ENCODE assay signal across 1 cellular context in the genomic region with DNA sequence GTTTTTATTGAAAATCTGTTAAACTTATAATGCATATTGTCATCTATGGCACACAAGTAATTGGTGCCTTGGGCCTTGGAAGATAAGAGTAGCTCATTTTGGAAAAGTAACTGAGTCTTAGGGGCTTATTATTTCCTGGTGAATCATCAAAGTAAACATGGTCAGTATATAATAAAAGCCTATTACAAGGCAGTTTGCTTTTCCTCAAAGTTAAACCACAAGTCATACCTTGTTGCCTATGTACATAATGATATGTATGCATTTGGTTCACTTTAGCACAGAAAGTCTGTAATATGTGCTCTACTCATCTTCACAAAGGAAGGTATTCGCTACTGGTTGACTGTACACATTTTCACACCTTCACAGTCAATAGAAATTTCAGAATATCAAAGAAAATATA.
TF ChIP-seq lines count a peak whose summit lies in the region.

No MANE protein-coding gene starts in this region.

TF ChIP-seq in HepG2, 621 proteins besides CTCF, POLR2A, EP300 and RAD21 (continued from another document and continues in another):
- TF ChIP-seq, protein P1, sequence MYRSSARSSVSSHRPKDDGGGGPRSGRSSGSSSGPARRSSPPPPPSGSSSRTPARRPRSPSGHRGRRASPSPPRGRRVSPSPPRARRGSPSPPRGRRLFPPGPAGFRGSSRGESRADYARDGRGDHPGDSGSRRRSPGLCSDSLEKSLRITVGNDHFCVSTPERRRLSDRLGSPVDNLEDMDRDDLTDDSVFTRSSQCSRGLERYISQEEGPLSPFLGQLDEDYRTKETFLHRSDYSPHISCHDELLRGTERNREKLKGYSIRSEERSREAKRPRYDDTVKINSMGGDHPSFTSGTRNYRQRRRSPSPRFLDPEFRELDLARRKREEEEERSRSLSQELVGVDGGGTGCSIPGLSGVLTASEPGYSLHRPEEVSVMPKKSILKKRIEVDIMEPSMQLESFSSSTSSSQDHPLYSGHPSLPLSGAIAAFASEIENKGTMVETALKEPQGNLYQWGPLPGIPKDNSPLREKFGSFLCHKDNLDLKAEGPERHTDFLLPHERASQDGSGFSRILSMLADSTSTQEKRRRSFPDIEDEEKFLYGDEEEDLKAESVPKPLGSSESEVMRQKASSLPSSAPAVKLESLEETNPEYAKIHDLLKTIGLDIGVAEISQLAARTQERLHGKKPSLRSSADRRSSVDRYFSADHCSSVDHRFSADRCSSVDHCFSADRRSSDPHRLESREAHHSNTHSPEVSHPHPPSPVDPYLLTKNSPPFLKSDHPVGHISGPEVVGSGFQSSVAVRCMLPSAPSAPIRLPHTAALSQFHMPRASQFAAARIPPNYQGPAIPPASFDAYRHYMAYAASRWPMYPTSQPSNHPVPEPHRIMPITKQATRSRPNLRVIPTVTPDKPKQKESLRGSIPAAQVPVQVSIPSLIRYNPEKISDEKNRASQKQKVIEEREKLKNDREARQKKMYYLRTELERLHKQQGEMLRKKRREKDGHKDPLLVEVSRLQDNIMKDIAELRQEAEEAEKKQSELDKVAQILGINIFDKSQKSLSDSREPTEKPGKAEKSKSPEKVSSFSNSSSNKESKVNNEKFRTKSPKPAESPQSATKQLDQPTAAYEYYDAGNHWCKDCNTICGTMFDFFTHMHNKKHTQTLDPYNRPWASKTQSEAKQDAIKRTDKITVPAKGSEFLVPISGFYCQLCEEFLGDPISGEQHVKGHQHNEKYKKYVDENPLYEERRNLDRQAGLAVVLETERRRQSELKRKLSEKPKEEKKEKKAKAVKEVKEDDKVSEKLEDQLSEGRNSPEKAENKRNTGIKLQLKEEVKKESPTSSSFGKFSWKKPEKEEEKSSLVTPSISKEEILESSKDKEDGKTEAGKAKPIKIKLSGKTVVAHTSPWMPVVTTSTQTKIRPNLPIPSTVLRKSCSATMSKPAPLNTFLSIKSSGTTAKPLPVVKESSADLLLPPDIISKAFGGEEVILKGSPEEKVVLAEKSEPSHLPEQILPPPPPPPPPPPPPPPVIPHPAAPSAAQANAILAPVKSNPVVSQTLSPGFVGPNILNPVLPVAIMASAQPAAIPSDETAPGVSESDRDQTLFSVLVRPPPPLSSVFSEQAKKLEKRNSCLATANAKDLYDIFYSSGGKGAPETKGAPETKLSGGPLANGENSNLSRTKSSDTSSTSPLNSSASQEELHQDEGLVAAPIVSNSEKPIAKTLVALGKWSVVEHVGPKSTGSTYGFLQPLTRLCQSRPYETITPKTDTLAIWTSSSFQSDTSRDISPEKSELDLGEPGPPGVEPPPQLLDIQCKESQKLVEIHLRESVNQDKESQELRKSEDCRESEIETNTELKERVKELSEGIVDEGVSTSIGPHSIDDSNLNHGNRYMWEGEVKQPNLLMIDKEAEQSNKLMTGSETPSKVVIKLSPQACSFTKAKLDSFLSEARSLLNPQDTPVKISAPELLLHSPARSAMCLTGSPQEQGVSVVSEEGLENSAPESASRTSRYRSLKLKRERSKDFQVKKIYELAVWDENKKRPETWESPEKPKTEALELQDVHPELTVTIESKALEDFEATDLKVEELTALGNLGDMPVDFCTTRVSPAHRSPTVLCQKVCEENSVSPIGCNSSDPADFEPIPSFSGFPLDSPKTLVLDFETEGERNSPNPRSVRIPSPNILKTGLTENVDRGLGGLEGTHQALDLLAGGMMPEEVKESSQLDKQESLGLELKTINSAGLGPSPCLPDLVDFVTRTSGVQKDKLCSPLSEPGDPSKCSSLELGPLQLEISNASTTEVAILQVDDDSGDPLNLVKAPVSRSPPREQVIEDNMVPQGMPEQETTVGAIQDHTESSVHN (CRISPR knock-in tag; IDR thresholded peaks at IDR 0.05) = no peak
- no peak for TF ChIP-seq ZNF496 (CRISPR knock-in tag; IDR thresholded peaks at IDR 0.05; ENCODE audit: insufficient replicate concordance)
- TF ChIP-seq, protein P2, sequence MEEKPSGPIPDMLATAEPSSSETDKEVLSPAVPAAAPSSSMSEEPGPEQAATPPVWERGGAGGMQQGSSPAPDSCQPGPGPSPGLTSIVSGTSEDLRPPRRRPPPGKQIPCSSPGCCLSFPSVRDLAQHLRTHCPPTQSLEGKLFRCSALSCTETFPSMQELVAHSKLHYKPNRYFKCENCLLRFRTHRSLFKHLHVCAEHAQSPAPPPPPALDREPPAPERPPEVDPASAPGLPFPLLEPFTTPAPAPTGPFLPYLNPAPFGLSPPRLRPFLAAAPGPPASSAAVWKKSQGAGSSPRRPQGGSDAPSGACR (CRISPR knock-in tag; IDR thresholded peaks at IDR 0.05) = no peak
- no peak for TF ChIP-seq ZNF264 (CRISPR knock-in tag; IDR thresholded peaks at IDR 0.05)
- TF ChIP-seq, protein P3, sequence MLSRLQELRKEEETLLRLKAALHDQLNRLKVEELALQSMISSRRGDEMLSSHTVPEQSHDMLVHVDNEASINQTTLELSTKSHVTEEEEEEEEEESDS (CRISPR knock-in tag; IDR thresholded peaks at IDR 0.05; ENCODE audit: borderline replicate concordance) = no peak
- peak; percentile 70; the same call in 1 of the 2 replicates for TF ChIP-seq FOSL1 (CRISPR knock-in tag; IDR thresholded peaks at IDR 0.05; ENCODE audit: borderline replicate concordance)
- TF ChIP-seq, protein P4, sequence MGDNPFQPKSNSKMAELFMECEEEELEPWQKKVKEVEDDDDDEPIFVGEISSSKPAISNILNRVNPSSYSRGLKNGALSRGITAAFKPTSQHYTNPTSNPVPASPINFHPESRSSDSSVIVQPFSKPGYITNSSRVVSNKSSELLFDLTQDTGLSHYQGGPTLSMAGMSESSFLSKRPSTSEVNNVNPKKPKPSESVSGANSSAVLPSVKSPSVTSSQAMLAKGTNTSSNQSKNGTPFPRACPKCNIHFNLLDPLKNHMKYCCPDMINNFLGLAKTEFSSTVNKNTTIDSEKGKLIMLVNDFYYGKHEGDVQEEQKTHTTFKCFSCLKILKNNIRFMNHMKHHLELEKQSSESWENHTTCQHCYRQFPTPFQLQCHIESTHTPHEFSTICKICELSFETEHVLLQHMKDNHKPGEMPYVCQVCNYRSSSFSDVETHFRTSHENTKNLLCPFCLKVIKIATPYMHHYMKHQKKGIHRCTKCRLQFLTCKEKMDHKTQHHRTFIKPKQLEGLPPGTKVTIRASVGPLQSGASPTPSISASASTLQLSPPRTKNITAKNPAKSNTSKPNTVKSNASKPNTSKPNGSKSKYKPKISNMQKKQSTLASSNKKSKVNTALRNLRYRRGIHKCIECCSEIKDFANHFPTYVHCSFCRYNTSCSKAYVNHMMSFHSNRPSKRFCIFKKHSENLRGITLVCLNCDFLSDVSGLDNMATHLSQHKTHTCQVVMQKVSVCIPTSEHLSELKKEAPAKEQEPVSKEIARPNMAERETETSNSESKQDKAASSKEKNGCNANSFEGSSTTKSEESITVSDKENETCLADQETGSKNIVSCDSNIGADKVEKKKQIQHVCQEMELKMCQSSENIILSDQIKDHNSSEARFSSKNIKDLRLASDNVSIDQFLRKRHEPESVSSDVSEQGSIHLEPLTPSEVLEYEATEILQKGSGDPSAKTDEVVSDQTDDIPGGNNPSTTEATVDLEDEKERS (CRISPR knock-in tag; IDR thresholded peaks at IDR 0.05) = no peak
- no peak for TF ChIP-seq NR2F2 (IDR thresholded peaks at IDR 0.05; ENCODE audit: borderline replicate concordance, low read depth)
- TF ChIP-seq ISL2 (CRISPR knock-in tag; IDR thresholded peaks at IDR 0.05) = peak; percentile 59; the same call in 1 of the 2 replicates
- TF ChIP-seq DMAP1 (CRISPR knock-in tag; IDR thresholded peaks at IDR 0.05) = no peak
- TF ChIP-seq KLF6 (CRISPR knock-in tag; IDR thresholded peaks at IDR 0.05) = no peak
- no peak for TF ChIP-seq ZNF790 (CRISPR knock-in tag; IDR thresholded peaks at IDR 0.05; ENCODE audit: borderline replicate concordance)
- TF ChIP-seq KAT8 (CRISPR knock-in tag; IDR thresholded peaks at IDR 0.05) = 0 out of 2 replicates have a peak, but pooled peaks have one; percentile 42
- TF ChIP-seq THAP11 (CRISPR knock-in tag; IDR thresholded peaks at IDR 0.05) = no peak
- peak; percentile 63; the same call in 1 of the 2 replicates for TF ChIP-seq FOSL2 (CRISPR knock-in tag; IDR thresholded peaks at IDR 0.05)
- TF ChIP-seq ZBTB1 (CRISPR knock-in tag; IDR thresholded peaks at IDR 0.05; ENCODE audit: borderline replicate concordance) = no peak
- TF ChIP-seq, protein P5, sequence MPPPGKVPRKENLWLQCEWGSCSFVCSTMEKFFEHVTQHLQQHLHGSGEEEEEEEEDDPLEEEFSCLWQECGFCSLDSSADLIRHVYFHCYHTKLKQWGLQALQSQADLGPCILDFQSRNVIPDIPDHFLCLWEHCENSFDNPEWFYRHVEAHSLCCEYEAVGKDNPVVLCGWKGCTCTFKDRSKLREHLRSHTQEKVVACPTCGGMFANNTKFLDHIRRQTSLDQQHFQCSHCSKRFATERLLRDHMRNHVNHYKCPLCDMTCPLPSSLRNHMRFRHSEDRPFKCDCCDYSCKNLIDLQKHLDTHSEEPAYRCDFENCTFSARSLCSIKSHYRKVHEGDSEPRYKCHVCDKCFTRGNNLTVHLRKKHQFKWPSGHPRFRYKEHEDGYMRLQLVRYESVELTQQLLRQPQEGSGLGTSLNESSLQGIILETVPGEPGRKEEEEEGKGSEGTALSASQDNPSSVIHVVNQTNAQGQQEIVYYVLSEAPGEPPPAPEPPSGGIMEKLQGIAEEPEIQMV (CRISPR knock-in tag; IDR thresholded peaks at IDR 0.05; ENCODE audit: low read depth) = no peak
- TF ChIP-seq NR2F1 (CRISPR knock-in tag; IDR thresholded peaks at IDR 0.05) = no peak
- TF ChIP-seq TCF7 (IDR thresholded peaks at IDR 0.05; ENCODE audit: low read depth) = peak; percentile 38; the same call in 1 of the 2 replicates
- TF ChIP-seq SAP130 (CRISPR knock-in tag; IDR thresholded peaks at IDR 0.05; ENCODE audit: low read depth) = peak; percentile 42; the same call in 1 of the 2 replicates
- TF ChIP-seq CREM (IDR thresholded peaks at IDR 0.05) = 0 out of 2 replicates have a peak, but pooled peaks have one; percentile 22
- TF ChIP-seq CREM (CRISPR knock-in tag; IDR thresholded peaks at IDR 0.05) = no peak
- no peak for TF ChIP-seq CAMTA2 (CRISPR knock-in tag; IDR thresholded peaks at IDR 0.05; ENCODE audit: borderline replicate concordance)
- TF ChIP-seq BCL6 (CRISPR knock-in tag; IDR thresholded peaks at IDR 0.05) = peak; percentile 93
- 0 out of 2 replicates have a peak, but pooled peaks have one; percentile 24 for TF ChIP-seq MIXL1 (CRISPR knock-in tag; IDR thresholded peaks at IDR 0.05)
- TF ChIP-seq, protein P6, sequence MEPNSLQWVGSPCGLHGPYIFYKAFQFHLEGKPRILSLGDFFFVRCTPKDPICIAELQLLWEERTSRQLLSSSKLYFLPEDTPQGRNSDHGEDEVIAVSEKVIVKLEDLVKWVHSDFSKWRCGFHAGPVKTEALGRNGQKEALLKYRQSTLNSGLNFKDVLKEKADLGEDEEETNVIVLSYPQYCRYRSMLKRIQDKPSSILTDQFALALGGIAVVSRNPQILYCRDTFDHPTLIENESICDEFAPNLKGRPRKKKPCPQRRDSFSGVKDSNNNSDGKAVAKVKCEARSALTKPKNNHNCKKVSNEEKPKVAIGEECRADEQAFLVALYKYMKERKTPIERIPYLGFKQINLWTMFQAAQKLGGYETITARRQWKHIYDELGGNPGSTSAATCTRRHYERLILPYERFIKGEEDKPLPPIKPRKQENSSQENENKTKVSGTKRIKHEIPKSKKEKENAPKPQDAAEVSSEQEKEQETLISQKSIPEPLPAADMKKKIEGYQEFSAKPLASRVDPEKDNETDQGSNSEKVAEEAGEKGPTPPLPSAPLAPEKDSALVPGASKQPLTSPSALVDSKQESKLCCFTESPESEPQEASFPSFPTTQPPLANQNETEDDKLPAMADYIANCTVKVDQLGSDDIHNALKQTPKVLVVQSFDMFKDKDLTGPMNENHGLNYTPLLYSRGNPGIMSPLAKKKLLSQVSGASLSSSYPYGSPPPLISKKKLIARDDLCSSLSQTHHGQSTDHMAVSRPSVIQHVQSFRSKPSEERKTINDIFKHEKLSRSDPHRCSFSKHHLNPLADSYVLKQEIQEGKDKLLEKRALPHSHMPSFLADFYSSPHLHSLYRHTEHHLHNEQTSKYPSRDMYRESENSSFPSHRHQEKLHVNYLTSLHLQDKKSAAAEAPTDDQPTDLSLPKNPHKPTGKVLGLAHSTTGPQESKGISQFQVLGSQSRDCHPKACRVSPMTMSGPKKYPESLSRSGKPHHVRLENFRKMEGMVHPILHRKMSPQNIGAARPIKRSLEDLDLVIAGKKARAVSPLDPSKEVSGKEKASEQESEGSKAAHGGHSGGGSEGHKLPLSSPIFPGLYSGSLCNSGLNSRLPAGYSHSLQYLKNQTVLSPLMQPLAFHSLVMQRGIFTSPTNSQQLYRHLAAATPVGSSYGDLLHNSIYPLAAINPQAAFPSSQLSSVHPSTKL (CRISPR knock-in tag; IDR thresholded peaks at IDR 0.05) = peak; percentile 90
- peak; percentile 72; the same call in 1 of the 2 replicates for TF ChIP-seq TBX3 (IDR thresholded peaks at IDR 0.05; ENCODE audit: borderline replicate concordance)
- 0 out of 2 replicates have a peak, but pooled peaks have one; percentile 5 for TF ChIP-seq CEBPG (CRISPR knock-in tag; IDR thresholded peaks at IDR 0.05)
- TF ChIP-seq NFIC (IDR thresholded peaks at IDR 0.05; ENCODE audit: low read length) = peak; percentile 33; the same call in 1 of the 2 replicates
- no peak for TF ChIP-seq ZBTB38 (CRISPR knock-in tag; IDR thresholded peaks at IDR 0.05)
- no peak for TF ChIP-seq GZF1 (CRISPR knock-in tag; IDR thresholded peaks at IDR 0.05)
- no peak for TF ChIP-seq ZNF552 (CRISPR knock-in tag; IDR thresholded peaks at IDR 0.05; ENCODE audit: borderline replicate concordance)
- peak; percentile 18 for TF ChIP-seq TBL1XR1 (IDR thresholded peaks at IDR 0.05; ENCODE audit: borderline replicate concordance, low read length, partially characterized antibody)
- TF ChIP-seq, protein P7, sequence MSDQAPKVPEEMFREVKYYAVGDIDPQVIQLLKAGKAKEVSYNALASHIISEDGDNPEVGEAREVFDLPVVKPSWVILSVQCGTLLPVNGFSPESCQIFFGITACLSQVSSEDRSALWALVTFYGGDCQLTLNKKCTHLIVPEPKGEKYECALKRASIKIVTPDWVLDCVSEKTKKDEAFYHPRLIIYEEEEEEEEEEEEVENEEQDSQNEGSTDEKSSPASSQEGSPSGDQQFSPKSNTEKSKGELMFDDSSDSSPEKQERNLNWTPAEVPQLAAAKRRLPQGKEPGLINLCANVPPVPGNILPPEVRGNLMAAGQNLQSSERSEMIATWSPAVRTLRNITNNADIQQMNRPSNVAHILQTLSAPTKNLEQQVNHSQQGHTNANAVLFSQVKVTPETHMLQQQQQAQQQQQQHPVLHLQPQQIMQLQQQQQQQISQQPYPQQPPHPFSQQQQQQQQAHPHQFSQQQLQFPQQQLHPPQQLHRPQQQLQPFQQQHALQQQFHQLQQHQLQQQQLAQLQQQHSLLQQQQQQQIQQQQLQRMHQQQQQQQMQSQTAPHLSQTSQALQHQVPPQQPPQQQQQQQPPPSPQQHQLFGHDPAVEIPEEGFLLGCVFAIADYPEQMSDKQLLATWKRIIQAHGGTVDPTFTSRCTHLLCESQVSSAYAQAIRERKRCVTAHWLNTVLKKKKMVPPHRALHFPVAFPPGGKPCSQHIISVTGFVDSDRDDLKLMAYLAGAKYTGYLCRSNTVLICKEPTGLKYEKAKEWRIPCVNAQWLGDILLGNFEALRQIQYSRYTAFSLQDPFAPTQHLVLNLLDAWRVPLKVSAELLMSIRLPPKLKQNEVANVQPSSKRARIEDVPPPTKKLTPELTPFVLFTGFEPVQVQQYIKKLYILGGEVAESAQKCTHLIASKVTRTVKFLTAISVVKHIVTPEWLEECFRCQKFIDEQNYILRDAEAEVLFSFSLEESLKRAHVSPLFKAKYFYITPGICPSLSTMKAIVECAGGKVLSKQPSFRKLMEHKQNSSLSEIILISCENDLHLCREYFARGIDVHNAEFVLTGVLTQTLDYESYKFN (CRISPR knock-in tag; conservative IDR thresholded peaks at IDR 0.05) = peak; percentile 34; the same call in 1 of the 2 replicates
- TF ChIP-seq MAF1 (CRISPR knock-in tag; IDR thresholded peaks at IDR 0.05; ENCODE audit: borderline replicate concordance) = no peak
- no peak for TF ChIP-seq SOX13 (IDR thresholded peaks at IDR 0.05)
- TF ChIP-seq SOX13 (CRISPR knock-in tag; conservative IDR thresholded peaks at IDR 0.05 in 1 of 2, IDR thresholded peaks at IDR 0.05 in 1 of 2) = peak in 1 of 2 experiments; percentile 62; a peak in 1 of 4 replicates
- no peak for TF ChIP-seq TEAD2 (CRISPR knock-in tag; IDR thresholded peaks at IDR 0.05)
- no peak for TF ChIP-seq ZNF607 (CRISPR knock-in tag; IDR thresholded peaks at IDR 0.05; ENCODE audit: borderline replicate concordance)
